ENCODE assay signal across 2 cellular contexts in the genomic region with DNA sequence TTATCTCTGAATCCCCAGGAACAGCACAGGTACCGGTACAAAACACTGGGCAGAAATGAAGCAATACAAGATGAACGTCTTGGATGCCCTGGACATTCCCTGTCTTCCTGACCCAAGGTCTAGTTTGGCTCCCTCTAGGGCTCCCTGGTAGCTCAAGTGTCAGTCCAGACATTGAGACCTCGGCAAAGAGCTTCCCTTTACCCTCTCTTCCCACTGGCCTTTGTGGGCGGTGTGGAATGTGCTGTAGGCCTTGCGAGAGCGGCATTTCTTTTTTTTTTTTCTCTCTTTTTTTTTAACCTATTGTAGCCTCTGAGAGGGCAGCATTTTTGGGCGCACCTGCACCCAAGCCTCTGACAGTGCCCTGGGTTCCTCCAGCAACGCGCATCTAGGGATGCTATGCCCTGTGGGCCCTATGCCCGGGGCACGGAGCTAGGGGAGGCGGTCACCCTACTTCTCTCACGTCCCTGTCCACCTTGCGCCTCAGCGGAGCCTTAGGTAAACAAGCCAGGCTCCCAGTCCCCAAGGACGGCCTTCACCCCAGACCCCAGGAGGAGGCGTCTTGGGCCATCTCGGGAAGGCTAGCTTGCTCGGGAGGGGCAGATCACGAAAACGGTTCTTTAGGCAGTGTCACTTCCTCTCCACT.
A peak's percentile ranks its signal among the peaks of the same experiment; 100 is the strongest.
TF ChIP-seq lines count a peak whose summit lies in the region.

No MANE protein-coding gene starts in this region.

TF ChIP-seq in K562, 482 proteins besides CTCF, POLR2A, EP300 and RAD21 (continues in another document):
- TF ChIP-seq, protein P1, sequence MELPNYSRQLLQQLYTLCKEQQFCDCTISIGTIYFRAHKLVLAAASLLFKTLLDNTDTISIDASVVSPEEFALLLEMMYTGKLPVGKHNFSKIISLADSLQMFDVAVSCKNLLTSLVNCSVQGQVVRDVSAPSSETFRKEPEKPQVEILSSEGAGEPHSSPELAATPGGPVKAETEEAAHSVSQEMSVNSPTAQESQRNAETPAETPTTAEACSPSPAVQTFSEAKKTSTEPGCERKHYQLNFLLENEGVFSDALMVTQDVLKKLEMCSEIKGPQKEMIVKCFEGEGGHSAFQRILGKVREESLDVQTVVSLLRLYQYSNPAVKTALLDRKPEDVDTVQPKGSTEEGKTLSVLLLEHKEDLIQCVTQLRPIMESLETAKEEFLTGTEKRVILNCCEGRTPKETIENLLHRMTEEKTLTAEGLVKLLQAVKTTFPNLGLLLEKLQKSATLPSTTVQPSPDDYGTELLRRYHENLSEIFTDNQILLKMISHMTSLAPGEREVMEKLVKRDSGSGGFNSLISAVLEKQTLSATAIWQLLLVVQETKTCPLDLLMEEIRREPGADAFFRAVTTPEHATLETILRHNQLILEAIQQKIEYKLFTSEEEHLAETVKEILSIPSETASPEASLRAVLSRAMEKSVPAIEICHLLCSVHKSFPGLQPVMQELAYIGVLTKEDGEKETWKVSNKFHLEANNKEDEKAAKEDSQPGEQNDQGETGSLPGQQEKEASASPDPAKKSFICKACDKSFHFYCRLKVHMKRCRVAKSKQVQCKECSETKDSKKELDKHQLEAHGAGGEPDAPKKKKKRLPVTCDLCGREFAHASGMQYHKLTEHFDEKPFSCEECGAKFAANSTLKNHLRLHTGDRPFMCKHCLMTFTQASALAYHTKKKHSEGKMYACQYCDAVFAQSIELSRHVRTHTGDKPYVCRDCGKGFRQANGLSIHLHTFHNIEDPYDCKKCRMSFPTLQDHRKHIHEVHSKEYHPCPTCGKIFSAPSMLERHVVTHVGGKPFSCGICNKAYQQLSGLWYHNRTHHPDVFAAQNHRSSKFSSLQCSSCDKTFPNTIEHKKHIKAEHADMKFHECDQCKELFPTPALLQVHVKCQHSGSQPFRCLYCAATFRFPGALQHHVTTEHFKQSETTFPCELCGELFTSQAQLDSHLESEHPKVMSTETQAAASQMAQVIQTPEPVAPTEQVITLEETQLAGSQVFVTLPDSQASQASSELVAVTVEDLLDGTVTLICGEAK (IDR thresholded peaks at IDR 0.05), result 0 out of 2 replicates have a peak, but pooled peaks have one; percentile 9
- TF ChIP-seq, protein P1 (CRISPR knock-in tag; IDR thresholded peaks at IDR 0.05), result no peak
- TF ChIP-seq, protein P2, sequence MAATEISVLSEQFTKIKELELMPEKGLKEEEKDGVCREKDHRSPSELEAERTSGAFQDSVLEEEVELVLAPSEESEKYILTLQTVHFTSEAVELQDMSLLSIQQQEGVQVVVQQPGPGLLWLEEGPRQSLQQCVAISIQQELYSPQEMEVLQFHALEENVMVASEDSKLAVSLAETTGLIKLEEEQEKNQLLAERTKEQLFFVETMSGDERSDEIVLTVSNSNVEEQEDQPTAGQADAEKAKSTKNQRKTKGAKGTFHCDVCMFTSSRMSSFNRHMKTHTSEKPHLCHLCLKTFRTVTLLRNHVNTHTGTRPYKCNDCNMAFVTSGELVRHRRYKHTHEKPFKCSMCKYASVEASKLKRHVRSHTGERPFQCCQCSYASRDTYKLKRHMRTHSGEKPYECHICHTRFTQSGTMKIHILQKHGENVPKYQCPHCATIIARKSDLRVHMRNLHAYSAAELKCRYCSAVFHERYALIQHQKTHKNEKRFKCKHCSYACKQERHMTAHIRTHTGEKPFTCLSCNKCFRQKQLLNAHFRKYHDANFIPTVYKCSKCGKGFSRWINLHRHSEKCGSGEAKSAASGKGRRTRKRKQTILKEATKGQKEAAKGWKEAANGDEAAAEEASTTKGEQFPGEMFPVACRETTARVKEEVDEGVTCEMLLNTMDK (IDR thresholded peaks at IDR 0.05; ENCODE audit: borderline replicate concordance, insufficient read depth, low read depth, low read length, poor library complexity, severe bottlenecking), result peak; percentile 50
- TF ChIP-seq ZNF668 (CRISPR knock-in tag; IDR thresholded peaks at IDR 0.05) (no peak), ZFP1 (CRISPR knock-in tag; IDR thresholded peaks at IDR 0.05) (0 out of 2 replicates have a peak, but pooled peaks have one; percentile 18), TEAD1 (CRISPR knock-in tag; IDR thresholded peaks at IDR 0.05) (no peak), FOXA3 (CRISPR knock-in tag; conservative IDR thresholded peaks at IDR 0.05 in 1 of 2, IDR thresholded peaks at IDR 0.05 in 1 of 2) (peak; percentile 9 to 54; a peak in 2 of 4 replicates), ZNF830 (CRISPR knock-in tag; IDR thresholded peaks at IDR 0.05) (0 out of 2 replicates have a peak, but pooled peaks have one; percentile 56), EGR1 (conservative IDR thresholded peaks at IDR 0.05) (0 out of 2 replicates have a peak, but pooled peaks have one; percentile 27), ELF1 (tag; IDR thresholded peaks at IDR 0.05) (0 out of 2 replicates have a peak, but pooled peaks have one; percentile 29)

TF ChIP-seq in HepG2, 621 proteins besides CTCF, POLR2A, EP300 and RAD21 (continues in another document):
- TF ChIP-seq ZBTB3 (CRISPR knock-in tag; IDR thresholded peaks at IDR 0.05; ENCODE audit: borderline replicate concordance, low read depth), result peak; percentile 19; the same call in 1 of the 2 replicates
- no peak for TF ChIP-seq ZNF552 (CRISPR knock-in tag; IDR thresholded peaks at IDR 0.05; ENCODE audit: borderline replicate concordance)
- TF ChIP-seq ZNF816 (CRISPR knock-in tag; IDR thresholded peaks at IDR 0.05; ENCODE audit: borderline replicate concordance), result peak; percentile 83; the same call in 1 of the 2 replicates
- 0 out of 2 replicates have a peak, but pooled peaks have one; percentile 47 for TF ChIP-seq ZNF572 (CRISPR knock-in tag; IDR thresholded peaks at IDR 0.05)
- no peak for TF ChIP-seq REPIN1 (CRISPR knock-in tag; IDR thresholded peaks at IDR 0.05; ENCODE audit: borderline replicate concordance, low read depth)
- TF ChIP-seq, protein P3, sequence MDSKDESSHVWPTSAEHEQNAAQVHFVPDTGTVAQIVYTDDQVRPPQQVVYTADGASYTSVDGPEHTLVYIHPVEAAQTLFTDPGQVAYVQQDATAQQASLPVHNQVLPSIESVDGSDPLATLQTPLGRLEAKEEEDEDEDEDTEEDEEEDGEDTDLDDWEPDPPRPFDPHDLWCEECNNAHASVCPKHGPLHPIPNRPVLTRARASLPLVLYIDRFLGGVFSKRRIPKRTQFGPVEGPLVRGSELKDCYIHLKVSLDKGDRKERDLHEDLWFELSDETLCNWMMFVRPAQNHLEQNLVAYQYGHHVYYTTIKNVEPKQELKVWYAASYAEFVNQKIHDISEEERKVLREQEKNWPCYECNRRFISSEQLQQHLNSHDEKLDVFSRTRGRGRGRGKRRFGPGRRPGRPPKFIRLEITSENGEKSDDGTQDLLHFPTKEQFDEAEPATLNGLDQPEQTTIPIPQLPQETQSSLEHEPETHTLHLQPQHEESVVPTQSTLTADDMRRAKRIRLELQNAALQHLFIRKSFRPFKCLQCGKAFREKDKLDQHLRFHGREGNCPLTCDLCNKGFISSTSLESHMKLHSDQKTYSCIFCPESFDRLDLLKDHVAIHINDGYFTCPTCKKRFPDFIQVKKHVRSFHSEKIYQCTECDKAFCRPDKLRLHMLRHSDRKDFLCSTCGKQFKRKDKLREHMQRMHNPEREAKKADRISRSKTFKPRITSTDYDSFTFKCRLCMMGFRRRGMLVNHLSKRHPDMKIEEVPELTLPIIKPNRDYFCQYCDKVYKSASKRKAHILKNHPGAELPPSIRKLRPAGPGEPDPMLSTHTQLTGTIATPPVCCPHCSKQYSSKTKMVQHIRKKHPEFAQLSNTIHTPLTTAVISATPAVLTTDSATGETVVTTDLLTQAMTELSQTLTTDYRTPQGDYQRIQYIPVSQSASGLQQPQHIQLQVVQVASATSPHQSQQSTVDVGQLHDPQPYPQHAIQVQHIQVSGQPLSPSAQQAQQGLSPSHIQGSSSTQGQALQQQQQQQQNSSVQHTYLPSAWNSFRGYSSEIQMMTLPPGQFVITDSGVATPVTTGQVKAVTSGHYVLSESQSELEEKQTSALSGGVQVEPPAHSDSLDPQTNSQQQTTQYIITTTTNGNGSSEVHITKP (CRISPR knock-in tag; IDR thresholded peaks at IDR 0.05; ENCODE audit: low read depth), result peak; percentile 5; the same call in 1 of the 2 replicates
- TF ChIP-seq FOXA3 (CRISPR knock-in tag; IDR thresholded peaks at IDR 0.05), result peak; percentile 53; the same call in 1 of the 2 replicates
- peak; percentile 67; the same call in 1 of the 2 replicates for TF ChIP-seq ZKSCAN5 (CRISPR knock-in tag; IDR thresholded peaks at IDR 0.05)
- no peak for TF ChIP-seq ZNF569 (CRISPR knock-in tag; IDR thresholded peaks at IDR 0.05; ENCODE audit: borderline replicate concordance)
- TF ChIP-seq RBAK (CRISPR knock-in tag; IDR thresholded peaks at IDR 0.05), result peak; percentile 6; the same call in 1 of the 2 replicates
- TF ChIP-seq SP2 (CRISPR knock-in tag; IDR thresholded peaks at IDR 0.05), result peak; percentile 42
- TF ChIP-seq MIER3 (CRISPR knock-in tag; IDR thresholded peaks at IDR 0.05; ENCODE audit: borderline replicate concordance), result no peak
- no peak for TF ChIP-seq MLLT10 (CRISPR knock-in tag; IDR thresholded peaks at IDR 0.05)
- 0 out of 2 replicates have a peak, but pooled peaks have one; percentile 15 for TF ChIP-seq ZC3H4 (CRISPR knock-in tag; IDR thresholded peaks at IDR 0.05; ENCODE audit: borderline replicate concordance)
- TF ChIP-seq, protein P4, sequence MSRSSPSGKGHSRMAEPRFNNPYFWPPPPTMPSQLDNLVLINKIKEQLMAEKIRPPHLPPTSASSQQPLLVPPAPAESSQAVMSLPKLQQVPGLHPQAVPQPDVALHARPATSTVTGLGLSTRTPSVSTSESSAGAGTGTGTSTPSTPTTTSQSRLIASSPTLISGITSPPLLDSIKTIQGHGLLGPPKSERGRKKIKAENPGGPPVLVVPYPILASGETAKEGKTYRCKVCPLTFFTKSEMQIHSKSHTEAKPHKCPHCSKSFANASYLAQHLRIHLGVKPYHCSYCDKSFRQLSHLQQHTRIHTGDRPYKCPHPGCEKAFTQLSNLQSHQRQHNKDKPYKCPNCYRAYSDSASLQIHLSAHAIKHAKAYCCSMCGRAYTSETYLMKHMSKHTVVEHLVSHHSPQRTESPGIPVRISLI (CRISPR knock-in tag; IDR thresholded peaks at IDR 0.05; ENCODE audit: borderline replicate concordance), result peak; percentile 58; the same call in 1 of the 2 replicates
- TF ChIP-seq, protein P5, sequence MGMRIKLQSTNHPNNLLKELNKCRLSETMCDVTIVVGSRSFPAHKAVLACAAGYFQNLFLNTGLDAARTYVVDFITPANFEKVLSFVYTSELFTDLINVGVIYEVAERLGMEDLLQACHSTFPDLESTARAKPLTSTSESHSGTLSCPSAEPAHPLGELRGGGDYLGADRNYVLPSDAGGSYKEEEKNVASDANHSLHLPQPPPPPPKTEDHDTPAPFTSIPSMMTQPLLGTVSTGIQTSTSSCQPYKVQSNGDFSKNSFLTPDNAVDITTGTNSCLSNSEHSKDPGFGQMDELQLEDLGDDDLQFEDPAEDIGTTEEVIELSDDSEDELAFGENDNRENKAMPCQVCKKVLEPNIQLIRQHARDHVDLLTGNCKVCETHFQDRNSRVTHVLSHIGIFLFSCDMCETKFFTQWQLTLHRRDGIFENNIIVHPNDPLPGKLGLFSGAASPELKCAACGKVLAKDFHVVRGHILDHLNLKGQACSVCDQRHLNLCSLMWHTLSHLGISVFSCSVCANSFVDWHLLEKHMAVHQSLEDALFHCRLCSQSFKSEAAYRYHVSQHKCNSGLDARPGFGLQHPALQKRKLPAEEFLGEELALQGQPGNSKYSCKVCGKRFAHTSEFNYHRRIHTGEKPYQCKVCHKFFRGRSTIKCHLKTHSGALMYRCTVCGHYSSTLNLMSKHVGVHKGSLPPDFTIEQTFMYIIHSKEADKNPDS (CRISPR knock-in tag; IDR thresholded peaks at IDR 0.05), result 0 out of 2 replicates have a peak, but pooled peaks have one; percentile 13
- TF ChIP-seq MZF1 (CRISPR knock-in tag; IDR thresholded peaks at IDR 0.05; ENCODE audit: borderline replicate concordance), result 0 out of 2 replicates have a peak, but pooled peaks have one; percentile 62
- TF ChIP-seq, protein P6, sequence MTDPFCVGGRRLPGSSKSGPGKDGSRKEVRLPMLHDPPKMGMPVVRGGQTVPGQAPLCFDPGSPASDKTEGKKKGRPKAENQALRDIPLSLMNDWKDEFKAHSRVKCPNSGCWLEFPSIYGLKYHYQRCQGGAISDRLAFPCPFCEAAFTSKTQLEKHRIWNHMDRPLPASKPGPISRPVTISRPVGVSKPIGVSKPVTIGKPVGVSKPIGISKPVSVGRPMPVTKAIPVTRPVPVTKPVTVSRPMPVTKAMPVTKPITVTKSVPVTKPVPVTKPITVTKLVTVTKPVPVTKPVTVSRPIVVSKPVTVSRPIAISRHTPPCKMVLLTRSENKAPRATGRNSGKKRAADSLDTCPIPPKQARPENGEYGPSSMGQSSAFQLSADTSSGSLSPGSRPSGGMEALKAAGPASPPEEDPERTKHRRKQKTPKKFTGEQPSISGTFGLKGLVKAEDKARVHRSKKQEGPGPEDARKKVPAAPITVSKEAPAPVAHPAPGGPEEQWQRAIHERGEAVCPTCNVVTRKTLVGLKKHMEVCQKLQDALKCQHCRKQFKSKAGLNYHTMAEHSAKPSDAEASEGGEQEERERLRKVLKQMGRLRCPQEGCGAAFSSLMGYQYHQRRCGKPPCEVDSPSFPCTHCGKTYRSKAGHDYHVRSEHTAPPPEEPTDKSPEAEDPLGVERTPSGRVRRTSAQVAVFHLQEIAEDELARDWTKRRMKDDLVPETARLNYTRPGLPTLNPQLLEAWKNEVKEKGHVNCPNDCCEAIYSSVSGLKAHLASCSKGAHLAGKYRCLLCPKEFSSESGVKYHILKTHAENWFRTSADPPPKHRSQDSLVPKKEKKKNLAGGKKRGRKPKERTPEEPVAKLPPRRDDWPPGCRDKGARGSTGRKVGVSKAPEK (CRISPR knock-in tag; IDR thresholded peaks at IDR 0.05; ENCODE audit: borderline replicate concordance), result peak; percentile 98
- peak; percentile 85; the same call in 1 of the 2 replicates for TF ChIP-seq ZNF670 (CRISPR knock-in tag; IDR thresholded peaks at IDR 0.05; ENCODE audit: borderline replicate concordance)
- TF ChIP-seq FOXA1 (IDR thresholded peaks at IDR 0.05), result no peak
- TF ChIP-seq FOXA1 (CRISPR knock-in tag; IDR thresholded peaks at IDR 0.05), result peak; percentile 83
